ENCODE assay signal across 31 cellular contexts in the genomic region with DNA sequence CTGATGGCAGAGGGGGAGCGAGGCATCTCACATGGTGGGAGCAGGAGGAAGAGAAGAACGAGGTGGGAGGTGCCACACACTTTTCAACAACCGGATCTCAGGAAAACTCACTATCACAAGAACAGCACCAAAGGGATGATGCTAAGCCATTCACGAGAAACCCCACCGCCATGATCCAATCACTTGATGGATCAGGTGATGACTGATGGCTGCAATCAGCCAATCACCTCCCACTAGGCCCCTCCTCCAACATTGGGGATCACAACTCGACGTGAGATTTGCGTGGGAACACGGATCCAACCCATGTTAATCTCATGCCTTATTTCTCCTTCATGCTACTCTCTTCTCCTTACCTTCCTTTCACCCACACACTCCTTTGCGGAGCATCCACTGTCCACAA.
"Had no signal": no experiment of that assay in that cellular context is flagged by ENCODE, and none has a peak within 500 bp of the region (broad histone marks: within the 10 kb centered on the region; RNA-seq: fewer than 3 reads in every experiment).

No MANE protein-coding gene starts in this region.

- H3K9me3 ChIP-seq: left lung, lower lobe of right lung, ovary, right atrium auricular region, right lobe of liver, thyroid gland, upper lobe of right lung had no signal

- H3K27ac Mint-ChIP-seq: immature natural killer cell; mesothelial cell of epicardium; naive B cell; natural killer cell; nephron progenitor cell; neural progenitor cell; progenitor cell of endocrine pancreas; stimulated activated memory B cell treated with anti-CD40 and anti-IgM and Interleukin-4, amounts not matched to agents 10 μg/mL and 1 μg/mL and 100 μg/mL, for 72 hours; stimulated activated naive CD8-positive, alpha-beta T cell treated with anti-CD3 and anti-CD28 coated beads, Interleukin-15, amount 100 ng/mL, for 72 hours had no signal

- H3K36me3 ChIP-seq: left lung, lower lobe of right lung, neural progenitor cell, ovary, right atrium auricular region, right lobe of liver, thyroid gland had no signal

- H3K27me3 ChIP-seq: left lung, neural progenitor cell, ovary, right atrium auricular region, right lobe of liver, thyroid gland, upper lobe of right lung had no signal

- FAIRE-seq: islet of Langerhans, kidney, urothelium cell line had no signal

- H2AFZ ChIP-seq: neural progenitor cell had no signal

- H3K36me3 Mint-ChIP-seq: immature natural killer cell; naive B cell; natural killer cell; stimulated activated memory B cell treated with anti-CD40 and anti-IgM and Interleukin-4, amounts not matched to agents 10 μg/mL and 1 μg/mL and 100 μg/mL, for 72 hours had no signal

- H3K27me3 Mint-ChIP-seq: progenitor cell of endocrine pancreas; stimulated activated naive CD8-positive, alpha-beta T cell treated with anti-CD3 and anti-CD28 coated beads, Interleukin-15, amount 100 ng/mL, for 72 hours had no signal

- H3K4me2 ChIP-seq: neural progenitor cell, smooth muscle cell had no signal

- H3K4me1 Mint-ChIP-seq: immature natural killer cell; naive B cell; natural killer cell; stimulated activated memory B cell treated with anti-CD40 and anti-IgM and Interleukin-4, amounts not matched to agents 10 μg/mL and 1 μg/mL and 100 μg/mL, for 72 hours; stimulated activated naive CD8-positive, alpha-beta T cell treated with anti-CD3 and anti-CD28 coated beads, Interleukin-15, amount 100 ng/mL, for 72 hours had no signal

- H3K9me3 Mint-ChIP-seq: immature natural killer cell; mesothelial cell of epicardium; naive B cell; natural killer cell; nephron progenitor cell; neural progenitor cell; stimulated activated naive CD8-positive, alpha-beta T cell treated with anti-CD3 and anti-CD28 coated beads, Interleukin-15, amount 100 ng/mL, for 72 hours had no signal

- DNase-seq: hypothalamus; immature natural killer cell; kidney; left colon; left lung; lower lobe of right lung; mammary epithelial cell; mesenchymal stem cell; naive B cell; natural killer cell; nephron progenitor cell; ovary; right lobe of liver; stimulated activated CD4-positive, alpha-beta T cell treated with anti-CD3 and anti-CD28 coated beads, Interleukin-1b, Interleukin-23, amount 100 ng/mL, for 48 hours; stimulated activated CD4-positive, alpha-beta T cell treated with anti-CD3 and anti-CD28 coated beads, Interleukin-2, amount 100 ng/mL, for 48 hours; stimulated activated CD4-positive, alpha-beta T cell treated with anti-CD3 and anti-CD28 coated beads, Interleukin-4, amount 100 ng/mL, for 4 hours; stimulated activated CD8-positive, alpha-beta memory T cell treated with anti-CD3 and anti-CD28 coated beads, Interleukin-4, amount 100 ng/mL, for 48 hours; stimulated activated naive CD4-positive, alpha-beta T cell treated with Interleukin-2 at 50 U/mL for 16 hours; stimulated activated naive CD8-positive, alpha-beta T cell treated with anti-CD3 and anti-CD28 coated beads, Interleukin-15, amount 100 ng/mL, for 72 hours; substantia nigra; thyroid gland; trophoblast cell; upper lobe of right lung had no signal

- H3K4me3 Mint-ChIP-seq: immature natural killer cell; mesothelial cell of epicardium; naive B cell; natural killer cell; nephron progenitor cell; neural progenitor cell; stimulated activated memory B cell treated with anti-CD40 and anti-IgM and Interleukin-4, amounts not matched to agents 10 μg/mL and 1 μg/mL and 100 μg/mL, for 72 hours; stimulated activated naive CD8-positive, alpha-beta T cell treated with anti-CD3 and anti-CD28 coated beads, Interleukin-15, amount 100 ng/mL, for 72 hours had no signal

- H3K9ac ChIP-seq: neural progenitor cell had no signal

- H3K4me1 ChIP-seq: neural progenitor cell, right lobe of liver had no signal

- ATAC-seq: left colon; left lung; lower lobe of right lung; natural killer cell; right lobe of liver; stimulated activated memory B cell treated with anti-CD40 and anti-IgM and Interleukin-4, amounts not matched to agents 10 μg/mL and 1 μg/mL and 100 μg/mL, for 72 hours; stimulated activated naive CD8-positive, alpha-beta T cell treated with anti-CD3 and anti-CD28 coated beads, Interleukin-15, amount 100 ng/mL, for 72 hours; upper lobe of right lung had no signal

- H3K27ac ChIP-seq: left lung, lower lobe of right lung, neural progenitor cell, ovary, right atrium auricular region, right lobe of liver, thyroid gland, upper lobe of right lung had no signal

- H3K4me3 ChIP-seq: left lung, lower lobe of right lung, neural progenitor cell, ovary, right atrium auricular region, right lobe of liver, smooth muscle cell, thyroid gland, upper lobe of right lung had no signal
